ENCODE assay signal across 23 cellular contexts in genomic region chr9:78904686-78905085, GRCh38.
A peak's percentile ranks its signal among the peaks of the same experiment; 100 is the strongest.
DNase-seq lines count a peak whose midpoint lies in the region; ATAC-seq, FAIRE-seq and TF ChIP-seq lines count a peak whose summit lies in the region.
"Had no signal": no experiment of that assay in that cellular context is flagged by ENCODE, and none has a peak within 500 bp of the region (broad histone marks: within the 10 kb centered on the region; RNA-seq: fewer than 3 reads in every experiment).

No MANE protein-coding gene starts in this region.

- H3K36me3 ChIP-seq in RWPE2 (ENCODE audit: low read depth) = no peaks in the 10 kb centered on the region
- H3K36me3 ChIP-seq: BE2C; BLaER1 treated with 17β-estradiol and CSF1 and Interleukin-3, amounts not matched to agents 10 nM and 100 nM; HAP-1 had no signal

- FAIRE-seq in H54 (lab: Jason Lieb, UNC) = peak; percentile 65
- FAIRE-seq: A549, D721Med, GM12878, GM19239 had no signal

- TF ChIP-seq CTCF in RWPE2 (IDR thresholded peaks at IDR 0.05; ENCODE audit: poor library complexity, severe bottlenecking) = no peak

- 0 out of 3 replicates have a peak, but pooled peaks have one; percentile 35 for ATAC-seq in RWPE2 (ENCODE audit: low read depth)
- ATAC-seq: A549, GM12878, GM23338 had no signal

- no peak overlapping the region for H3K4me3 ChIP-seq in RWPE2 (ENCODE audit: severe bottlenecking)
- H3K4me3 ChIP-seq: A549; BLaER1 treated with 17β-estradiol and CSF1 and Interleukin-3, amounts not matched to agents 10 nM and 100 nM; GM12878; GM23338; HAP-1 had no signal

- H3K27ac ChIP-seq in RWPE2 (ENCODE audit: poor library complexity, severe bottlenecking) (no peak overlapping the region), epithelial cell of prostate (no peak overlapping the region)
- H3K27ac ChIP-seq: A549; BLaER1 treated with 17β-estradiol and CSF1 and Interleukin-3, amounts not matched to agents 10 nM and 100 nM had no signal

- TF ChIP-seq POLR2A in H54 (IDR thresholded peaks at IDR 0.05; ENCODE audit: low read depth, low read length) = no peak

- no peaks in the 10 kb centered on the region for H3K9me3 ChIP-seq in RWPE2 (ENCODE audit: severe bottlenecking)
- H3K9me3 ChIP-seq: BE2C, HAP-1 had no signal

- H3K4me1 ChIP-seq in RWPE2 (ENCODE audit: insufficient read depth, poor library complexity, severe bottlenecking) = peaks cover 17% of the 10 kb centered on the region
- H3K4me1 ChIP-seq: A549; BE2C; BLaER1 treated with 17β-estradiol and CSF1 and Interleukin-3, amounts not matched to agents 10 nM and 100 nM; HAP-1 had no signal

- no peaks in the 10 kb centered on the region for H3K27me3 ChIP-seq in RWPE2 (ENCODE audit: insufficient read depth, poor library complexity, severe bottlenecking)
- H3K27me3 ChIP-seq: BE2C; BLaER1 treated with 17β-estradiol and CSF1 and Interleukin-3, amounts not matched to agents 10 nM and 100 nM had no signal

- DNase-seq in H54 (ENCODE audit: insufficient read length, low spot score) = no peak
- DNase-seq in RWPE2 (ENCODE audit: low spot score) = no peak
- peak; percentile 27 for DNase-seq in epithelial cell of prostate (ENCODE audit: low read depth, low spot score)
- DNase-seq in midbrain (lab: John Stamatoyannopoulos, UW) = no peak
- DNase-seq in NCI-H2171 (lab: John Stamatoyannopoulos, UW) = no peak
- no peak for DNase-seq in HCEC 1CT
- DNase-seq: 8988T; ACHN; AML-193; BE2C; CD4-positive, alpha-beta T cell; CD8-positive, alpha-beta memory T cell; DMS 273 treated with DMSO at 0.1 percent for 48 hours; DMS79; EL; GDM1 had no signal
